In the genomic region with DNA sequence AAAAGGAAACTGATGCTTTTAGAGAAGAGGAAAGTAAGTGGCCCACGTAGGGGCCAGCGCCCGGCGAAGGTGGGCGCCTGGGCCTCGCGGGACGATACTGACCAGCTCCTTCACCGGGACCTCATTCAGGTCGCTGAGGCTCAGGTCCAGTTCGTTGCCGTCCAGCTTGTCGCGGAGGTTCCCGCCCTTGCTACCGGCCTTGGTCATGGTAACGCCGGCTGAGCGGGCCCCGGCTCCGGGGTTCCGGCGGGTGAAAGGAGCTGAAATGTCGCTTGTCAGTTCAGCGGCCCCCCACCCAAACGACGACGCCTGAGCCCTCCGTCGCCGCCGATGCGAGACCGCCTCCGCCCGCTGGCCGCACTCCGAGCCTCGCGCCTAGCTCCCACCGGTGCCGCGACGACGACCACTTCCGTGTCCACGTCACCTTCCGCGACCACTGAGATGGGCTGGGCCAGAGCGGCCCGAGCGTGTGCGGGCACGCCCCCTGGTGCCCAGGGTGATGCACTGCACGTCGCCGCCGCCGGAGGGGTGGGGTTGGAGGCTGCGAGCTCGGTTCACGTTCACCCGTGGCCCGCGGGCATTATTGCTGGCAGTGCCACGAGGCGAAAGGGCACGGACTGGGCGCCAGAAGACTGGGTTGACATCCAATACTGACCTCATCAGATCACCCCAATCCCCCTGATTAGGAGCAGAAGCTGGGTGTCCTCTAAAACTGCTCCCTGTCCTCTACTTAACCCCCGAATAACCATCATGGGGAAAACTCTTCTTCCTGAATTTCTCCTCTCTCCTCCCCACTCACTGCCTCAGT, we compare ENCODE assay signal across 8 cellular contexts. TPM values are rescaled to one million over a fixed set of nuclear protein-coding genes. Genes with fewer than 3 reads are reported as not detected.
A peak's percentile ranks its signal among the peaks of the same experiment; 100 is the strongest.
DNase-seq lines count a peak whose midpoint lies in the region; ATAC-seq, FAIRE-seq and TF ChIP-seq lines count a peak whose summit lies in the region.

A gene (minus strand): TSS at position 413 of the 808 bp plus-strand sequence. CDS start 206 bp downstream, at position 207.

- H3K4me3 ChIP-seq in WERI-Rb-1 (ENCODE audit: low read depth, low read length) (peak within 1 kb of the TSS; percentile 88), mammary epithelial cell (replicated peaks in 1 of 3; ENCODE audit: insufficient read depth in 1 of 3, low read depth in 2 of 3, low read length in 3 of 3) (peak within 1 kb of the TSS; percentile 59 to 86 (median 61)), small intestine (ENCODE audit: low read depth in 1 of 2, low read length in 2 of 2) (peak within 1 kb of the TSS; percentile 80 to 90)

- peak within 1 kb of the TSS; percentile 93 for H3K9ac ChIP-seq in mammary epithelial cell (ENCODE audit: insufficient read depth, low read length)

- no peak for FAIRE-seq in small intestine (lab: Jason Lieb, UNC)

- dilution Hi-C loops in mammary epithelial cell (cut with HindIII; ENCODE audit: low sequenced_read_pairs), result loop anchor here (5.0 to 10.0 kb wide), 2 partner anchors 57 to 75 kb away; no protein-coding TSS in a partner anchor

- H3K79me2 ChIP-seq in mammary epithelial cell (ENCODE audit: insufficient read depth, low read length), result peaks cover 51% of the 10 kb centered on the region

- ATAC-seq in GM18858 (IDR thresholded peaks at IDR 0.05; ENCODE audit: unreplicated experiment), result peak; percentile 95
- ATAC-seq in HG03066 (IDR thresholded peaks at IDR 0.05; ENCODE audit: low read depth, unreplicated experiment), result peak; percentile 78

- TF ChIP-seq CTCF in WERI-Rb-1 (IDR thresholded peaks at IDR 0.05; ENCODE audit: low read depth, low read length) (peak; percentile 100), mammary epithelial cell (conservative IDR thresholded peaks at IDR 0.05 in 1 of 2, IDR thresholded peaks at IDR 0.05 in 1 of 2; ENCODE audit: extremely low read depth in 1 of 2, insufficient read depth in 1 of 2, low read depth in 1 of 2, low read length in 2 of 2) (peak; percentile 93 to 95)

- CTCF ChIA-PET in mammary epithelial cell (lab: Charles Lee; ENCODE audit: low non-redundant PET), result interaction anchor here (0.6 to 1.8 kb wide), 7 partner anchors 32 to 310 kb away, joined by 3 to 10 read pairs (median 3); a partner anchor contains a TSS

- intact Hi-C loops in mammary epithelial cell (cut with micrococcal nuclease), result loop anchor here (1.0 to 2.0 kb wide), 3 partner anchors 25 to 82 kb away; a partner anchor contains a TSS

- 2% methylated on average over 10 of the region's 70 CpGs for WGBS in mammary epithelial cell (ENCODE audit: low coverage, missing lambda C conversion rate)
- WGBS in small intestine, 3 donors, result 0 to 1% (median 1%) methylated on average over 70 of the region's 70 CpGs

- H2AFZ ChIP-seq in mammary epithelial cell (ENCODE audit: low read depth, low read length), result peak within 1 kb of the TSS; percentile 79

- BruUV-seq in mammary epithelial cell (replicated peaks; lab: Mats Ljungman, UMichigan), result TSS peak; percentile 54

- peaks cover 19% of the 10 kb centered on the region for H3K4me1 ChIP-seq in mammary epithelial cell (ENCODE audit: insufficient read depth, low read length)
- H3K4me1 ChIP-seq in small intestine (ENCODE audit: control insufficient read depth in 2 of 2, insufficient read depth in 1 of 2, low read depth in 1 of 2, low read length in 1 of 2), result peaks cover 0 to 2% of the 10 kb centered on the region in 2 donors

- H3K36me3 ChIP-seq in WERI-Rb-1 (peaks cover 36% of the 10 kb centered on the region), mammary epithelial cell (ENCODE audit: insufficient read depth, low read length) (peaks cover 28% of the 10 kb centered on the region), small intestine (ENCODE audit: control insufficient read depth in 2 of 2, insufficient read depth in 2 of 2, low read length in 2 of 2) (peaks cover 5 to 12% of the 10 kb centered on the region in 2 donors)

- H3K9me3 ChIP-seq in WERI-Rb-1 (ENCODE audit: severe bottlenecking), result no peaks in the 10 kb centered on the region
- no peaks in the 10 kb centered on the region for H3K9me3 ChIP-seq in mammary epithelial cell (replicated peaks; ENCODE audit: insufficient read depth, low read length)
- H3K9me3 ChIP-seq in small intestine (ENCODE audit: control insufficient read depth, low read depth), result no peaks in the 10 kb centered on the region

- DNase-seq in ACHN (peak; percentile 85), NCI-H2171 treated with DMSO at 0.1 percent for 48 hours (lab: John Stamatoyannopoulos, UW) (peak; percentile 76), WERI-Rb-1 (peak; percentile 92), mammary epithelial cell (peak; percentile 71), iPS-NIHi11 (ENCODE audit: low spot score) (peak; percentile 95), small intestine (peak; percentile 84)

- no peaks in the 10 kb centered on the region for H3K27me3 ChIP-seq in WERI-Rb-1 (ENCODE audit: insufficient read depth, low read depth, severe bottlenecking)
- no peaks in the 10 kb centered on the region for H3K27me3 ChIP-seq in mammary epithelial cell (ENCODE audit: insufficient read depth, low read length)
- no peaks in the 10 kb centered on the region for H3K27me3 ChIP-seq in small intestine (ENCODE audit: control insufficient read depth in 2 of 2, insufficient read depth in 2 of 2, low read length in 2 of 2)

- in situ Hi-C loops in ACHN (cut with HindIII; ENCODE audit: low pct_ligation_motif_present, low pct_unique_long_range_greater_than_20kb, low sequenced_read_pairs), result no loop called here
- in situ Hi-C loops in mammary epithelial cell (cut with MboI; ENCODE audit: low sequenced_read_pairs in 2 of 2), result no loop called here

- H4K20me1 ChIP-seq in mammary epithelial cell (ENCODE audit: insufficient read depth, low read length), result peaks cover 4% of the 10 kb centered on the region

- peak within 1 kb of the TSS; percentile 79 for H3K27ac ChIP-seq in WERI-Rb-1
- peak within 1 kb of the TSS; percentile 78 for H3K27ac ChIP-seq in mammary epithelial cell (ENCODE audit: insufficient read depth, low read depth, low read length)
- peak within 1 kb of the TSS; percentile 88 to 96 for H3K27ac ChIP-seq in small intestine (ENCODE audit: low read depth in 1 of 2, low read length in 1 of 2)

- peak within 1 kb of the TSS; percentile 83 for H3K4me2 ChIP-seq in mammary epithelial cell (ENCODE audit: insufficient read depth, low read depth, low read length)

RNA-seq across cellular contexts. Expression of the gene that starts here (rescaled TPM):
- total RNA-seq in mammary epithelial cell, result 100 to 1,000 TPM; 118 to 190 TPM
- polyA plus RNA-seq in mammary epithelial cell, result 141 TPM
- 202 TPM for polyA minus RNA-seq in mammary epithelial cell
- 100 to 1,000 TPM in 1 of 3 donors, 10 to 100 TPM in 2; 51.0 to 108 (median 53.2) TPM for polyA plus RNA-seq in small intestine

Comparison
In these comparisons a context has a peak if more than half of its experiments do, and no peak if none do; other contexts are left out.
1. Peak in every context shown above with its lines: DNase-seq, ATAC-seq, H3K4me3 ChIP-seq and H3K27ac ChIP-seq.